8 cellular contexts compared by ENCODE assay signal in genomic region chr14:93219103-93219726, GRCh38. TPM values are rescaled to one million over a fixed set of nuclear protein-coding genes. Genes with fewer than 3 reads are reported as not detected.
A peak's percentile ranks its signal among the peaks of the same experiment; 100 is the strongest.
DNase-seq lines count a peak whose midpoint lies in the region; ATAC-seq lines count a peak whose summit lies in the region.

No MANE protein-coding gene starts in this region.

- H3K27ac Mint-ChIP-seq in activated naive CD8-positive, alpha-beta T cell treated with anti-CD3 and anti-CD28 coated beads, Interleukin-2, amount 10 ng/mL, durations not matched to agents 7 days and 5 days, result no peak overlapping the region
- H3K27ac Mint-ChIP-seq in activated naive CD8-positive, alpha-beta T cell treated with anti-CD3 and anti-CD28 coated beads for 36 hours, result no peak overlapping the region

- H3K4me3 Mint-ChIP-seq in activated naive CD8-positive, alpha-beta T cell treated with anti-CD3 and anti-CD28 coated beads, Interleukin-2, amount 10 ng/mL, durations not matched to agents 7 days and 5 days, result no peak overlapping the region
- no peak overlapping the region for H3K4me3 Mint-ChIP-seq in activated naive CD8-positive, alpha-beta T cell treated with anti-CD3 and anti-CD28 coated beads for 36 hours

- no peaks in the 10 kb centered on the region for H3K27me3 Mint-ChIP-seq in activated naive CD8-positive, alpha-beta T cell treated with anti-CD3 and anti-CD28 coated beads, Interleukin-2, amount 10 ng/mL, durations not matched to agents 7 days and 5 days
- H3K27me3 Mint-ChIP-seq in activated naive CD8-positive, alpha-beta T cell treated with anti-CD3 and anti-CD28 coated beads for 36 hours, result no peaks in the 10 kb centered on the region

- H3K9me3 Mint-ChIP-seq in activated naive CD8-positive, alpha-beta T cell treated with anti-CD3 and anti-CD28 coated beads, Interleukin-2, amount 10 ng/mL, durations not matched to agents 7 days and 5 days, result no peaks in the 10 kb centered on the region
- no peaks in the 10 kb centered on the region for H3K9me3 Mint-ChIP-seq in activated naive CD8-positive, alpha-beta T cell treated with anti-CD3 and anti-CD28 coated beads for 36 hours

- no peak for DNase-seq in activated naive CD8-positive, alpha-beta T cell treated with anti-CD3 and anti-CD28 coated beads, Interleukin-2, amount 10 ng/mL, durations not matched to agents 7 days and 5 days
- no peak for DNase-seq in activated naive CD8-positive, alpha-beta T cell treated with anti-CD3 and anti-CD28 coated beads for 36 hours
- DNase-seq in NCI-H524 treated with DMSO at 0.1 percent for 48 hours (lab: John Stamatoyannopoulos, UW) (peak; percentile 42), activated T-cell treated with anti-CD3 and anti-CD28 coated beads for 4 hours (peak; percentile 30), glomerular visceral epithelial cell (ENCODE audit: extremely low spot score) (peak; percentile 52)
- DNase-seq in stimulated activated CD4-positive, alpha-beta T cell treated with anti-CD3 and anti-CD28 coated beads, Interleukin-12 subunit alpha, Interleukin-12 subunit beta, amount 100 ng/mL, for 4 hours, result peak; percentile 15

- peaks cover 33% of the 10 kb centered on the region for H3K36me3 Mint-ChIP-seq in activated naive CD8-positive, alpha-beta T cell treated with anti-CD3 and anti-CD28 coated beads, Interleukin-2, amount 10 ng/mL, durations not matched to agents 7 days and 5 days
- H3K36me3 Mint-ChIP-seq in activated naive CD8-positive, alpha-beta T cell treated with anti-CD3 and anti-CD28 coated beads for 36 hours, result peaks cover 36% of the 10 kb centered on the region

- ATAC-seq in activated naive CD8-positive, alpha-beta T cell treated with anti-CD3 and anti-CD28 coated beads, Interleukin-2, amount 10 ng/mL, durations not matched to agents 7 days and 5 days (ENCODE audit: low read depth), result peak; percentile 82
- peak; percentile 56 for ATAC-seq in HG02981 (IDR thresholded peaks at IDR 0.05; ENCODE audit: unreplicated experiment)
- no peak for ATAC-seq in HG03342 (IDR thresholded peaks at IDR 0.05; ENCODE audit: unreplicated experiment)

- POLR2A ChIA-PET in activated naive CD8-positive, alpha-beta T cell treated with anti-CD3 and anti-CD28 coated beads, Interleukin-2, amount 10 ng/mL, durations not matched to agents 7 days and 5 days (lab: Charles Lee), result interaction anchor here (0.7 kb wide), 2 partner anchors 112 to 169 kb away, joined by 3 read pairs; no protein-coding TSS in a partner anchor

- H3K4me1 Mint-ChIP-seq in activated naive CD8-positive, alpha-beta T cell treated with anti-CD3 and anti-CD28 coated beads, Interleukin-2, amount 10 ng/mL, durations not matched to agents 7 days and 5 days, result peaks cover 8% of the 10 kb centered on the region
- H3K4me1 Mint-ChIP-seq in activated naive CD8-positive, alpha-beta T cell treated with anti-CD3 and anti-CD28 coated beads for 36 hours, result peaks cover 8% of the 10 kb centered on the region

RNA-seq across cellular contexts. Expression of gene UBR7, which starts 12.2 kb away (rescaled TPM):
- 10 to 100 TPM; 36.7 to 38.5 TPM for total RNA-seq in activated naive CD8-positive, alpha-beta T cell treated with anti-CD3 and anti-CD28 coated beads, Interleukin-2, amount 10 ng/mL, durations not matched to agents 7 days and 5 days
- total RNA-seq in activated naive CD8-positive, alpha-beta T cell treated with anti-CD3 and anti-CD28 coated beads for 36 hours, result 10 to 100 TPM; 41.3 to 41.6 TPM

RNA-seq across cellular contexts. Expression of gene GON7, which starts 12.3 kb away (rescaled TPM):
- 10 to 100 TPM; 17.3 to 17.7 TPM for total RNA-seq in activated naive CD8-positive, alpha-beta T cell treated with anti-CD3 and anti-CD28 coated beads, Interleukin-2, amount 10 ng/mL, durations not matched to agents 7 days and 5 days
- 10 to 100 TPM; 20.3 to 21.3 TPM for total RNA-seq in activated naive CD8-positive, alpha-beta T cell treated with anti-CD3 and anti-CD28 coated beads for 36 hours

RNA-seq across cellular contexts. Expression of gene LYSET, which starts 34.1 kb away (rescaled TPM):
- 10 to 100 TPM; 11.9 to 12.7 TPM for total RNA-seq in activated naive CD8-positive, alpha-beta T cell treated with anti-CD3 and anti-CD28 coated beads, Interleukin-2, amount 10 ng/mL, durations not matched to agents 7 days and 5 days
- 10 to 100 TPM; 14.3 to 14.5 TPM for total RNA-seq in activated naive CD8-positive, alpha-beta T cell treated with anti-CD3 and anti-CD28 coated beads for 36 hours

RNA-seq across cellular contexts. Expression of gene MOAP1, which starts 34.5 kb away (rescaled TPM):
- 10 to 100 TPM; 31.6 TPM for total RNA-seq in activated naive CD8-positive, alpha-beta T cell treated with anti-CD3 and anti-CD28 coated beads, Interleukin-2, amount 10 ng/mL, durations not matched to agents 7 days and 5 days
- total RNA-seq in activated naive CD8-positive, alpha-beta T cell treated with anti-CD3 and anti-CD28 coated beads for 36 hours, result 10 to 100 TPM; 16.6 to 16.7 TPM

Comparison
In these comparisons a context has a peak if more than half of its experiments do, and no peak if none do; other contexts are left out.
1. DNase-seq: peak in NCI-H524 treated with DMSO at 0.1 percent for 48 hours (single experiment), activated T-cell treated with anti-CD3 and anti-CD28 coated beads for 4 hours (single experiment), glomerular visceral epithelial cell (single experiment) and stimulated activated CD4-positive, alpha-beta T cell treated with anti-CD3 and anti-CD28 coated beads, Interleukin-12 subunit alpha, Interleukin-12 subunit beta, amount 100 ng/mL, for 4 hours (single experiment); none in activated naive CD8-positive, alpha-beta T cell treated with anti-CD3 and anti-CD28 coated beads, Interleukin-2, amount 10 ng/mL, durations not matched to agents 7 days and 5 days (single experiment) and activated naive CD8-positive, alpha-beta T cell treated with anti-CD3 and anti-CD28 coated beads for 36 hours (single experiment).